ENCODE assay signal across 16 cellular contexts in the genomic region with DNA sequence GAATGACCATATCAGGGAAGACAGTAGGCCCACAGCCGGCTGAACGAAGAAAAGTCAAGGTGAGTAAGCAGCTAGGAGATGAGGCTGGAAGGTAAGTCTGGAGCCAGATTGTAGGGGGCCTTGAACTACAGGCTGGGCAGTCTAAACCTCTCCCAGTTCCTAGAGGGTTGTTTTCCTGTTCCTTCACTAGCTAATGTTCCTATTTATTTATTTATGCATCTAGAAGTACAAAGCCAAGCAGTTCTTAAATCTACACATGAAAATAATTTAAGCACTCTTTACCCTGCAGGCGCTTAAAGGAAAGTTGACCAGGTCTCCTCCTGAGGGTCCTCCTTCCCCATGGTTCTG. TPM values are rescaled to one million over a fixed set of nuclear protein-coding genes. Genes with fewer than 3 reads are reported as not detected.
DNase-seq lines count a peak whose midpoint lies in the region; ATAC-seq and TF ChIP-seq lines count a peak whose summit lies in the region.
"Had no signal": no experiment of that assay in that cellular context is flagged by ENCODE, and none has a peak within 500 bp of the region (broad histone marks: within the 10 kb centered on the region; RNA-seq: fewer than 3 reads in every experiment).

No MANE protein-coding gene starts in this region.

- intact Hi-C loops in sigmoid colon (cut with DNase I) (no loop called here), posterior vena cava (cut with DNase I) (loop anchor here in 1 of 2 donors (10.0 kb wide), 1 partner anchor 112 kb away; no protein-coding TSS in a partner anchor)

- no peaks in the 10 kb centered on the region for H3K27me3 Mint-ChIP-seq in effector memory CD8-positive, alpha-beta T cell
- H3K27me3 Mint-ChIP-seq in nephron (ENCODE audit: low read depth): no peaks in the 10 kb centered on the region
- H3K27me3 Mint-ChIP-seq: activated T-helper 17 cell treated with anti-CD3 and anti-CD28 coated beads, Interleukin-2, amount 50 U/mL, for 72 hours had no signal

- no peak overlapping the region for H3K4me3 ChIP-seq in HEK293 (ENCODE audit: low read depth, low read length)
- no peak overlapping the region for H3K4me3 ChIP-seq in sigmoid colon
- H3K4me3 ChIP-seq: HAP-1, left ventricle myocardium inferior, MG63 had no signal

- H3K4me1 Mint-ChIP-seq in effector memory CD8-positive, alpha-beta T cell (ENCODE audit: low read depth in 2 of 2): peaks cover 34 to 53% of the 10 kb centered on the region in 2 donors
- H3K4me1 Mint-ChIP-seq in nephron: peaks cover 29% of the 10 kb centered on the region

- no peaks in the 10 kb centered on the region for H3K4me1 ChIP-seq in HEK293 (ENCODE audit: control insufficient read depth, insufficient read depth, low read length)
- peaks cover 0 to 38% (median 25%) of the 10 kb centered on the region in 4 donors for H3K4me1 ChIP-seq in sigmoid colon

- ATAC-seq in effector memory CD8-positive, alpha-beta T cell (replicated peaks): no peak
- ATAC-seq in HG02763 (IDR thresholded peaks at IDR 0.05; ENCODE audit: unreplicated experiment): no peak
- ATAC-seq in HG03108 (IDR thresholded peaks at IDR 0.05; ENCODE audit: unreplicated experiment): no peak
- ATAC-seq: activated T-helper 17 cell treated with anti-CD3 and anti-CD28 coated beads, Interleukin-2, amount 50 U/mL, for 72 hours; natural killer cell had no signal

- H3K9me3 Mint-ChIP-seq in effector memory CD8-positive, alpha-beta T cell: no peaks in the 10 kb centered on the region
- H3K9me3 Mint-ChIP-seq in nephron: no peaks in the 10 kb centered on the region
- H3K9me3 Mint-ChIP-seq: activated T-helper 17 cell treated with anti-CD3 and anti-CD28 coated beads, Interleukin-2, amount 50 U/mL, for 72 hours; natural killer cell had no signal

- no peak for TF ChIP-seq EP300 in sigmoid colon (IDR thresholded peaks at IDR 0.05)

- H3K27me3 ChIP-seq in sigmoid colon: no peaks in the 10 kb centered on the region
- H3K27me3 ChIP-seq: MG63 had no signal

- H3K4me3 Mint-ChIP-seq in effector memory CD8-positive, alpha-beta T cell: no peak overlapping the region
- peak overlapping the region; percentile 3 to 51 (median 40) for H3K4me3 Mint-ChIP-seq in nephron
- H3K4me3 Mint-ChIP-seq: activated T-helper 17 cell treated with anti-CD3 and anti-CD28 coated beads, Interleukin-2, amount 50 U/mL, for 72 hours; natural killer cell had no signal

- DNase-seq in effector memory CD8-positive, alpha-beta T cell: no peak
- DNase-seq in sigmoid colon: no peak
- DNase-seq in posterior vena cava (ENCODE audit: low spot score): no peak
- DNase-seq: activated CD4-positive, alpha-beta T cell treated with anti-CD3 and anti-CD28 coated beads, Interleukin-2, amount 50 U/mL, for 48 hours; aorta; left ventricle myocardium inferior; MG63; natural killer cell; NCI-H1930 had no signal

- no peak for TF ChIP-seq CTCF in 22Rv1 (IDR thresholded peaks at IDR 0.05)
- TF ChIP-seq CTCF in HEK293 (tag by site-specific recombination; IDR thresholded peaks at IDR 0.05): no peak
- no peak for TF ChIP-seq CTCF in nephron (IDR thresholded peaks at IDR 0.05; ENCODE audit: unreplicated experiment in 3 of 3)
- TF ChIP-seq CTCF in sigmoid colon (IDR thresholded peaks at IDR 0.05): no peak

- 66 to 80% methylated on average over 3 of the region's 3 CpGs for WGBS in sigmoid colon, 2 donors

- H3K27ac ChIP-seq in 22Rv1 (peak overlapping the region; percentile 50), HEK293 (ENCODE audit: extremely low read depth, low read depth, low read length) (no peak overlapping the region), sigmoid colon (no peak overlapping the region)
- H3K27ac ChIP-seq: left ventricle myocardium inferior had no signal

- TF ChIP-seq POLR2A in sigmoid colon (IDR thresholded peaks at IDR 0.05): no peak

- H3K36me3 Mint-ChIP-seq in effector memory CD8-positive, alpha-beta T cell (ENCODE audit: insufficient read depth): peaks cover 23% of the 10 kb centered on the region
- H3K36me3 Mint-ChIP-seq in nephron (ENCODE audit: low read depth): peaks cover 44% of the 10 kb centered on the region
- H3K36me3 Mint-ChIP-seq: natural killer cell had no signal

- H3K9me3 ChIP-seq in HEK293 (ENCODE audit: control insufficient read depth, insufficient read depth, low read depth, low read length) (no peaks in the 10 kb centered on the region), sigmoid colon (no peaks in the 10 kb centered on the region)
- H3K9me3 ChIP-seq: HAP-1, left ventricle myocardium inferior, MG63 had no signal

- CTCF ChIA-PET in HEK293 (lab: Yijun Ruan, JAX): interaction anchor here (0.7 to 1.3 kb wide), 2 partner anchors 45 to 95 kb away, joined by 3 read pairs; no protein-coding TSS in a partner anchor

- H3K27ac Mint-ChIP-seq in effector memory CD8-positive, alpha-beta T cell: peak overlapping the region; percentile 9 to 28
- H3K27ac Mint-ChIP-seq in nephron: peak overlapping the region; percentile 6 to 72 (median 47)
- H3K27ac Mint-ChIP-seq: activated T-helper 17 cell treated with anti-CD3 and anti-CD28 coated beads, Interleukin-2, amount 50 U/mL, for 72 hours had no signal

- H3K36me3 ChIP-seq in HEK293 (ENCODE audit: control insufficient read depth in 2 of 2, insufficient read depth in 1 of 2, low read length in 2 of 2) (peaks cover 4 to 68% of the 10 kb centered on the region in 2 experiments; a peak in 2 of 3 replicates), sigmoid colon (peaks cover 17 to 73% (median 42%) of the 10 kb centered on the region in 4 donors)
- H3K36me3 ChIP-seq: MG63 had no signal

- POLR2A ChIA-PET in HEK293 (lab: Yijun Ruan, JAX): interaction anchor here (1.1 kb wide), 1 partner anchor 31 kb away, joined by 3 read pairs; no protein-coding TSS in a partner anchor

TF ChIP-seq in HEK293, 187 proteins besides CTCF, POLR2A, EP300 and RAD21:
- TF ChIP-seq, protein P1, sequence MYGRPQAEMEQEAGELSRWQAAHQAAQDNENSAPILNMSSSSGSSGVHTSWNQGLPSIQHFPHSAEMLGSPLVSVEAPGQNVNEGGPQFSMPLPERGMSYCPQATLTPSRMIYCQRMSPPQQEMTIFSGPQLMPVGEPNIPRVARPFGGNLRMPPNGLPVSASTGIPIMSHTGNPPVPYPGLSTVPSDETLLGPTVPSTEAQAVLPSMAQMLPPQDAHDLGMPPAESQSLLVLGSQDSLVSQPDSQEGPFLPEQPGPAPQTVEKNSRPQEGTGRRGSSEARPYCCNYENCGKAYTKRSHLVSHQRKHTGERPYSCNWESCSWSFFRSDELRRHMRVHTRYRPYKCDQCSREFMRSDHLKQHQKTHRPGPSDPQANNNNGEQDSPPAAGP (tag by site-specific recombination; IDR thresholded peaks at IDR 0.05): no peak
- no peak for TF ChIP-seq ZBTB48 (tag by site-specific recombination; IDR thresholded peaks at IDR 0.05)
- TF ChIP-seq ZNF202 (tag by site-specific recombination; IDR thresholded peaks at IDR 0.05; ENCODE audit: borderline replicate concordance): no peak
- peak; percentile 43 for TF ChIP-seq PRDM10 (tag by site-specific recombination; IDR thresholded peaks at IDR 0.05)

RNA-seq across cellular contexts. Expression of gene ACAA1, which starts 3.7 kb away (rescaled TPM):
- total RNA-seq in sigmoid colon (10 to 100 TPM; 42.6 to 53.2 (median 47.6) TPM), posterior vena cava (10 to 100 TPM; 29.8 to 41.9 TPM)
- polyA plus RNA-seq in sigmoid colon: 100 to 1,000 TPM; 102 to 258 (median 131) TPM

RNA-seq across cellular contexts. Expression of gene MYD88, which starts 5.3 kb away (rescaled TPM):
- total RNA-seq in sigmoid colon (10 to 100 TPM; 27.8 to 39.7 (median 33.4) TPM), posterior vena cava (10 to 100 TPM; 24.7 to 26.3 TPM)
- polyA plus RNA-seq in sigmoid colon: 10 to 100 TPM; 48.6 to 74.0 (median 58.4) TPM

RNA-seq across cellular contexts. Expression of gene OXSR1, which starts 32.2 kb away (rescaled TPM):
- total RNA-seq in sigmoid colon (10 to 100 TPM; 21.8 to 28.8 (median 26.2) TPM), posterior vena cava (10 to 100 TPM; 30.4 to 52.3 TPM)
- 10 to 100 TPM; 13.8 to 22.9 (median 22.8) TPM for polyA plus RNA-seq in sigmoid colon

Comparison
In these comparisons a context has a peak if more than half of its experiments do, and no peak if none do; other contexts are left out.
1. H3K4me3 Mint-ChIP-seq: peak in nephron (3 of 3); none in effector memory CD8-positive, alpha-beta T cell (0 of 2).